8 cellular contexts compared by ENCODE assay signal in genomic region chr5:150000990-150001659, GRCh38. TPM values are rescaled to one million over a fixed set of nuclear protein-coding genes. Genes with fewer than 3 reads are reported as not detected.
DNase-seq lines count a peak whose midpoint lies in the region; ATAC-seq and TF ChIP-seq lines count a peak whose summit lies in the region.

No MANE protein-coding gene starts in this region.

- H3K27ac Mint-ChIP-seq in activated naive CD8-positive, alpha-beta T cell treated with anti-CD3 and anti-CD28 coated beads, Interleukin-2, amount 10 ng/mL, durations not matched to agents 7 days and 5 days, result peak overlapping the region; percentile 93

- ATAC-seq in HG02798 (IDR thresholded peaks at IDR 0.05; ENCODE audit: poor library complexity, unreplicated experiment), result peak; percentile 1
- peak; percentile 13 for ATAC-seq in activated naive CD8-positive, alpha-beta T cell treated with anti-CD3 and anti-CD28 coated beads, Interleukin-2, amount 10 ng/mL, durations not matched to agents 7 days and 5 days (ENCODE audit: low read depth)

- peaks cover 16% of the 10 kb centered on the region for H3K36me3 ChIP-seq in left ventricle myocardium inferior

- CTCF ChIA-PET in RWPE1 (lab: Yijun Ruan, JAX), result interaction anchor here (0.7 to 1.4 kb wide), 6 partner anchors 9 to 1221 kb away, joined by 3 to 5 read pairs (median 4); no protein-coding TSS in a partner anchor

- H3K4me3 Mint-ChIP-seq in activated naive CD8-positive, alpha-beta T cell treated with anti-CD3 and anti-CD28 coated beads, Interleukin-2, amount 10 ng/mL, durations not matched to agents 7 days and 5 days, result peak overlapping the region; percentile 95

- intact Hi-C loops in left ventricle myocardium inferior (cut with micrococcal nuclease), result no loop called here

- H3K27me3 Mint-ChIP-seq in activated naive CD8-positive, alpha-beta T cell treated with anti-CD3 and anti-CD28 coated beads, Interleukin-2, amount 10 ng/mL, durations not matched to agents 7 days and 5 days, result no peaks in the 10 kb centered on the region

- TF ChIP-seq CTCF in RWPE1 (conservative IDR thresholded peaks at IDR 0.05; ENCODE audit: low read depth) (no peak), left ventricle myocardium inferior (IDR thresholded peaks at IDR 0.05; ENCODE audit: borderline replicate concordance) (no peak)

- H3K9me3 ChIP-seq in left ventricle myocardium inferior (replicated peaks), result no peaks in the 10 kb centered on the region

- POLR2A ChIA-PET in RWPE1 (lab: Yijun Ruan, JAX; ENCODE audit: low non-redundant PET), result interaction anchor here (0.7 to 1.3 kb wide), 3 partner anchors 20 to 167 kb away, joined by 3 read pairs; no protein-coding TSS in a partner anchor
- POLR2A ChIA-PET in activated naive CD8-positive, alpha-beta T cell treated with anti-CD3 and anti-CD28 coated beads, Interleukin-2, amount 10 ng/mL, durations not matched to agents 7 days and 5 days (lab: Charles Lee), result interaction anchor here (0.6 to 2.2 kb wide), 11 partner anchors 19 to 451 kb away, joined by 3 to 8 read pairs (median 4); partner anchors contain the start of genes CSNK1A1, PPARGC1B and SLC26A2

- H3K4me3 ChIP-seq in left ventricle myocardium inferior, result peak overlapping the region; percentile 97

- H3K4me1 Mint-ChIP-seq in activated naive CD8-positive, alpha-beta T cell treated with anti-CD3 and anti-CD28 coated beads, Interleukin-2, amount 10 ng/mL, durations not matched to agents 7 days and 5 days, result peaks cover 32% of the 10 kb centered on the region

- peaks cover 12% of the 10 kb centered on the region for H3K36me3 Mint-ChIP-seq in activated naive CD8-positive, alpha-beta T cell treated with anti-CD3 and anti-CD28 coated beads, Interleukin-2, amount 10 ng/mL, durations not matched to agents 7 days and 5 days

- no peaks in the 10 kb centered on the region for H3K27me3 ChIP-seq in left ventricle myocardium inferior (ENCODE audit: low read depth)

- peak overlapping the region; percentile 92 for H3K27ac ChIP-seq in RWPE1
- H3K27ac ChIP-seq in left ventricle myocardium inferior (replicated peaks), result peak overlapping the region; percentile 95

- no peaks in the 10 kb centered on the region for H3K9me3 Mint-ChIP-seq in activated naive CD8-positive, alpha-beta T cell treated with anti-CD3 and anti-CD28 coated beads, Interleukin-2, amount 10 ng/mL, durations not matched to agents 7 days and 5 days

- peaks cover 50% of the 10 kb centered on the region for H3K4me1 ChIP-seq in left ventricle myocardium inferior

- peak; percentile 59 for DNase-seq in EH (ENCODE audit: low read depth)
- peak; percentile 54 for DNase-seq in RWPE1 (ENCODE audit: low spot score)
- peak; percentile 66 for DNase-seq in activated naive CD8-positive, alpha-beta T cell treated with anti-CD3 and anti-CD28 coated beads, Interleukin-2, amount 10 ng/mL, durations not matched to agents 7 days and 5 days
- peak; percentile 32 for DNase-seq in left ventricle myocardium inferior
- peak; percentile 26 for DNase-seq in retina
- DNase-seq in hepatic stellate cell (ENCODE audit: low spot score), result no peak
- DNase-seq in NCI-H524 treated with DMSO at 0.1 percent for 48 hours (lab: John Stamatoyannopoulos, UW), result no peak

RNA-seq across cellular contexts. Expression of gene HMGXB3, which starts 0.6 kb away (rescaled TPM):
- total RNA-seq in activated naive CD8-positive, alpha-beta T cell treated with anti-CD3 and anti-CD28 coated beads, Interleukin-2, amount 10 ng/mL, durations not matched to agents 7 days and 5 days, result 10 to 100 TPM; 36.3 to 41.3 TPM
- total RNA-seq in left ventricle myocardium inferior, result 14.7 TPM

RNA-seq across cellular contexts. Expression of gene TIGD6, which starts 0.7 kb away (rescaled TPM):
- 1 to 10 TPM; 2.6 to 3.4 TPM for total RNA-seq in activated naive CD8-positive, alpha-beta T cell treated with anti-CD3 and anti-CD28 coated beads, Interleukin-2, amount 10 ng/mL, durations not matched to agents 7 days and 5 days
- 2.8 TPM for total RNA-seq in left ventricle myocardium inferior

RNA-seq across cellular contexts. Expression of gene SLC26A2, which starts 40.6 kb away (rescaled TPM):
- total RNA-seq in activated naive CD8-positive, alpha-beta T cell treated with anti-CD3 and anti-CD28 coated beads, Interleukin-2, amount 10 ng/mL, durations not matched to agents 7 days and 5 days, result 1 to 10 TPM; 8.6 to 9.7 TPM
- total RNA-seq in left ventricle myocardium inferior, result 4.1 TPM

RNA-seq across cellular contexts. Expression of gene PDE6A, which starts 56.5 kb away (rescaled TPM):
- total RNA-seq in activated naive CD8-positive, alpha-beta T cell treated with anti-CD3 and anti-CD28 coated beads, Interleukin-2, amount 10 ng/mL, durations not matched to agents 7 days and 5 days, result not detected
- total RNA-seq in left ventricle myocardium inferior, result 0.22 TPM

Comparison
In these comparisons a context has a peak if more than half of its experiments do, and no peak if none do; other contexts are left out.
1. DNase-seq: peak in EH (single experiment), RWPE1 (single experiment), activated naive CD8-positive, alpha-beta T cell treated with anti-CD3 and anti-CD28 coated beads, Interleukin-2, amount 10 ng/mL, durations not matched to agents 7 days and 5 days (single experiment), left ventricle myocardium inferior (single experiment) and retina (single experiment); none in hepatic stellate cell (single experiment) and NCI-H524 treated with DMSO at 0.1 percent for 48 hours (single experiment).